In genomic region chr1:109527098-109527811, GRCh38 we compare ENCODE assay signal across 1 cellular context.
TF ChIP-seq lines count a peak whose summit lies in the region.

No MANE protein-coding gene starts in this region.

TF ChIP-seq in GM12878, 131 proteins besides CTCF, POLR2A, EP300 and RAD21 (continued from another document and continues in another):
- no peak for TF ChIP-seq NR2C2 (IDR thresholded peaks at IDR 0.05; ENCODE audit: borderline replicate concordance, control insufficient read depth, insufficient read length, low read depth)
- peak; percentile 47 to 67; a peak in 2 of 4 replicates for TF ChIP-seq BHLHE40 (IDR thresholded peaks at IDR 0.05; ENCODE audit: borderline replicate concordance in 1 of 2, low read depth in 2 of 2, low read length in 1 of 2)
- TF ChIP-seq ETV6 (conservative IDR thresholded peaks at IDR 0.05 in 1 of 2, IDR thresholded peaks at IDR 0.05 in 1 of 2; ENCODE audit: borderline replicate concordance in 1 of 2, low read depth in 1 of 2) = no peak
- TF ChIP-seq SIX5 (IDR thresholded peaks at IDR 0.05; ENCODE audit: low read depth, low read length, severe bottlenecking) = no peak
- no peak for TF ChIP-seq CHD1 (IDR thresholded peaks at IDR 0.05; ENCODE audit: low read depth, low read length)
- no peak for TF ChIP-seq TCF3 (IDR thresholded peaks at IDR 0.05; ENCODE audit: borderline replicate concordance, insufficient read depth, low read depth, low read length)
- TF ChIP-seq BRCA1 (IDR thresholded peaks at IDR 0.05; ENCODE audit: low read depth, low read length) = no peak
- TF ChIP-seq PML (IDR thresholded peaks at IDR 0.05; ENCODE audit: low read length) = no peak
- no peak for TF ChIP-seq KLF5 (IDR thresholded peaks at IDR 0.05; ENCODE audit: partially characterized antibody)
- no peak for TF ChIP-seq MYC (IDR thresholded peaks at IDR 0.05; ENCODE audit: insufficient read depth, insufficient read length, insufficient replicate concordance, low read length, severe bottlenecking)
- no peak for TF ChIP-seq E2F8 (IDR thresholded peaks at IDR 0.05; ENCODE audit: low read depth, partially characterized antibody)
- TF ChIP-seq RBBP5 (conservative IDR thresholded peaks at IDR 0.05) = no peak
- TF ChIP-seq, protein P1, sequence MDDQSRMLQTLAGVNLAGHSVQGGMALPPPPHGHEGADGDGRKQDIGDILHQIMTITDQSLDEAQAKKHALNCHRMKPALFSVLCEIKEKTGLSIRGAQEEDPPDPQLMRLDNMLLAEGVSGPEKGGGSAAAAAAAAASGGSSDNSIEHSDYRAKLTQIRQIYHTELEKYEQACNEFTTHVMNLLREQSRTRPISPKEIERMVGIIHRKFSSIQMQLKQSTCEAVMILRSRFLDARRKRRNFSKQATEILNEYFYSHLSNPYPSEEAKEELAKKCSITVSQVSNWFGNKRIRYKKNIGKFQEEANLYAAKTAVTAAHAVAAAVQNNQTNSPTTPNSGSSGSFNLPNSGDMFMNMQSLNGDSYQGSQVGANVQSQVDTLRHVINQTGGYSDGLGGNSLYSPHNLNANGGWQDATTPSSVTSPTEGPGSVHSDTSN (IDR thresholded peaks at IDR 0.05; ENCODE audit: insufficient replicate concordance, low read depth, low read length) = no peak
- no peak for TF ChIP-seq NFXL1 (IDR thresholded peaks at IDR 0.05; ENCODE audit: borderline replicate concordance)
- peak; percentile 48 for TF ChIP-seq SP1 (IDR thresholded peaks at IDR 0.05; ENCODE audit: low read depth, low read length)
- TF ChIP-seq SMC3 (IDR thresholded peaks at IDR 0.05; ENCODE audit: borderline replicate concordance, low read length) = no peak
- no peak for TF ChIP-seq HDAC2 (IDR thresholded peaks at IDR 0.05)
- peak; percentile 75; the same call in 1 of the 2 replicates for TF ChIP-seq NBN (IDR thresholded peaks at IDR 0.05)
- TF ChIP-seq CBFB (IDR thresholded peaks at IDR 0.05; ENCODE audit: low read depth) = no peak
- no peak for TF ChIP-seq RCOR1 (conservative IDR thresholded peaks at IDR 0.05; ENCODE audit: low read depth, low read length)
- TF ChIP-seq NR2F1 (conservative IDR thresholded peaks at IDR 0.05) = no peak
- TF ChIP-seq JUNB (IDR thresholded peaks at IDR 0.05) = peak; percentile 11
- no peak for TF ChIP-seq CUX1 (IDR thresholded peaks at IDR 0.05; ENCODE audit: insufficient replicate concordance, low read depth, low read length)
- TF ChIP-seq PAX5 (IDR thresholded peaks at IDR 0.05; ENCODE audit: borderline replicate concordance, low read depth, low read length) = peak; percentile 89; the same call in 1 of the 2 replicates
- no peak for TF ChIP-seq GABPA (IDR thresholded peaks at IDR 0.05; ENCODE audit: low read depth)
- no peak for TF ChIP-seq NR2C1 (IDR thresholded peaks at IDR 0.05)
- TF ChIP-seq IRF4 (IDR thresholded peaks at IDR 0.05; ENCODE audit: low read depth, low read length) = peak; percentile 43; the same call in 1 of the 2 replicates
- no peak for TF ChIP-seq POLR2AphosphoS2 (IDR thresholded peaks at IDR 0.05; ENCODE audit: low read depth, low read length)
- TF ChIP-seq, protein P2, sequence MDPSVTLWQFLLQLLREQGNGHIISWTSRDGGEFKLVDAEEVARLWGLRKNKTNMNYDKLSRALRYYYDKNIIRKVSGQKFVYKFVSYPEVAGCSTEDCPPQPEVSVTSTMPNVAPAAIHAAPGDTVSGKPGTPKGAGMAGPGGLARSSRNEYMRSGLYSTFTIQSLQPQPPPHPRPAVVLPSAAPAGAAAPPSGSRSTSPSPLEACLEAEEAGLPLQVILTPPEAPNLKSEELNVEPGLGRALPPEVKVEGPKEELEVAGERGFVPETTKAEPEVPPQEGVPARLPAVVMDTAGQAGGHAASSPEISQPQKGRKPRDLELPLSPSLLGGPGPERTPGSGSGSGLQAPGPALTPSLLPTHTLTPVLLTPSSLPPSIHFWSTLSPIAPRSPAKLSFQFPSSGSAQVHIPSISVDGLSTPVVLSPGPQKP (IDR thresholded peaks at IDR 0.05; ENCODE audit: low read depth, low read length) = no peak
- peak; percentile 70; the same call in 1 of the 2 replicates for TF ChIP-seq TCF12 (IDR thresholded peaks at IDR 0.05; ENCODE audit: low read depth, low read length)
- no peak for TF ChIP-seq CBX3 (IDR thresholded peaks at IDR 0.05; ENCODE audit: borderline replicate concordance, low read depth)
- 0 out of 2 replicates have a peak, but pooled peaks have one; percentile 52 for TF ChIP-seq ZNF207 (IDR thresholded peaks at IDR 0.05; ENCODE audit: borderline replicate concordance)
- no peak for TF ChIP-seq REST (IDR thresholded peaks at IDR 0.05; ENCODE audit: low read depth, low read length)
- no peak for TF ChIP-seq E2F4 (IDR thresholded peaks at IDR 0.05; ENCODE audit: low read depth, low read length)
- TF ChIP-seq, protein P3, sequence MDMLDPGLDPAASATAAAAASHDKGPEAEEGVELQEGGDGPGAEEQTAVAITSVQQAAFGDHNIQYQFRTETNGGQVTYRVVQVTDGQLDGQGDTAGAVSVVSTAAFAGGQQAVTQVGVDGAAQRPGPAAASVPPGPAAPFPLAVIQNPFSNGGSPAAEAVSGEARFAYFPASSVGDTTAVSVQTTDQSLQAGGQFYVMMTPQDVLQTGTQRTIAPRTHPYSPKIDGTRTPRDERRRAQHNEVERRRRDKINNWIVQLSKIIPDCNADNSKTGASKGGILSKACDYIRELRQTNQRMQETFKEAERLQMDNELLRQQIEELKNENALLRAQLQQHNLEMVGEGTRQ (IDR thresholded peaks at IDR 0.05; ENCODE audit: borderline replicate concordance, low read depth, low read length) = no peak
- no peak for TF ChIP-seq JUND (IDR thresholded peaks at IDR 0.05; ENCODE audit: low read depth, low read length)
- TF ChIP-seq, protein P4, sequence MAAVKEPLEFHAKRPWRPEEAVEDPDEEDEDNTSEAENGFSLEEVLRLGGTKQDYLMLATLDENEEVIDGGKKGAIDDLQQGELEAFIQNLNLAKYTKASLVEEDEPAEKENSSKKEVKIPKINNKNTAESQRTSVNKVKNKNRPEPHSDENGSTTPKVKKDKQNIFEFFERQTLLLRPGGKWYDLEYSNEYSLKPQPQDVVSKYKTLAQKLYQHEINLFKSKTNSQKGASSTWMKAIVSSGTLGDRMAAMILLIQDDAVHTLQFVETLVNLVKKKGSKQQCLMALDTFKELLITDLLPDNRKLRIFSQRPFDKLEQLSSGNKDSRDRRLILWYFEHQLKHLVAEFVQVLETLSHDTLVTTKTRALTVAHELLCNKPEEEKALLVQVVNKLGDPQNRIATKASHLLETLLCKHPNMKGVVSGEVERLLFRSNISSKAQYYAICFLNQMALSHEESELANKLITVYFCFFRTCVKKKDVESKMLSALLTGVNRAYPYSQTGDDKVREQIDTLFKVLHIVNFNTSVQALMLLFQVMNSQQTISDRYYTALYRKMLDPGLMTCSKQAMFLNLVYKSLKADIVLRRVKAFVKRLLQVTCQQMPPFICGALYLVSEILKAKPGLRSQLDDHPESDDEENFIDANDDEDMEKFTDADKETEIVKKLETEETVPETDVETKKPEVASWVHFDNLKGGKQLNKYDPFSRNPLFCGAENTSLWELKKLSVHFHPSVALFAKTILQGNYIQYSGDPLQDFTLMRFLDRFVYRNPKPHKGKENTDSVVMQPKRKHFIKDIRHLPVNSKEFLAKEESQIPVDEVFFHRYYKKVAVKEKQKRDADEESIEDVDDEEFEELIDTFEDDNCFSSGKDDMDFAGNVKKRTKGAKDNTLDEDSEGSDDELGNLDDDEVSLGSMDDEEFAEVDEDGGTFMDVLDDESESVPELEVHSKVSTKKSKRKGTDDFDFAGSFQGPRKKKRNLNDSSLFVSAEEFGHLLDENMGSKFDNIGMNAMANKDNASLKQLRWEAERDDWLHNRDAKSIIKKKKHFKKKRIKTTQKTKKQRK (IDR thresholded peaks at IDR 0.05; ENCODE audit: low read depth, low read length) = no peak
- TF ChIP-seq, protein P5, sequence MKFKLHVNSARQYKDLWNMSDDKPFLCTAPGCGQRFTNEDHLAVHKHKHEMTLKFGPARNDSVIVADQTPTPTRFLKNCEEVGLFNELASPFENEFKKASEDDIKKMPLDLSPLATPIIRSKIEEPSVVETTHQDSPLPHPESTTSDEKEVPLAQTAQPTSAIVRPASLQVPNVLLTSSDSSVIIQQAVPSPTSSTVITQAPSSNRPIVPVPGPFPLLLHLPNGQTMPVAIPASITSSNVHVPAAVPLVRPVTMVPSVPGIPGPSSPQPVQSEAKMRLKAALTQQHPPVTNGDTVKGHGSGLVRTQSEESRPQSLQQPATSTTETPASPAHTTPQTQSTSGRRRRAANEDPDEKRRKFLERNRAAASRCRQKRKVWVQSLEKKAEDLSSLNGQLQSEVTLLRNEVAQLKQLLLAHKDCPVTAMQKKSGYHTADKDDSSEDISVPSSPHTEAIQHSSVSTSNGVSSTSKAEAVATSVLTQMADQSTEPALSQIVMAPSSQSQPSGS (IDR thresholded peaks at IDR 0.05; ENCODE audit: low read length) = no peak
- peak; percentile 91 for TF ChIP-seq IKZF1 (conservative IDR thresholded peaks at IDR 0.05)
- peak; percentile 80; the same call in 1 of the 3 replicates for TF ChIP-seq POU2F2 (IDR thresholded peaks at IDR 0.05; ENCODE audit: borderline replicate concordance, low read depth, low read length)
